Comparison of ENCODE assay signal across 8 cellular contexts in the genomic region with DNA sequence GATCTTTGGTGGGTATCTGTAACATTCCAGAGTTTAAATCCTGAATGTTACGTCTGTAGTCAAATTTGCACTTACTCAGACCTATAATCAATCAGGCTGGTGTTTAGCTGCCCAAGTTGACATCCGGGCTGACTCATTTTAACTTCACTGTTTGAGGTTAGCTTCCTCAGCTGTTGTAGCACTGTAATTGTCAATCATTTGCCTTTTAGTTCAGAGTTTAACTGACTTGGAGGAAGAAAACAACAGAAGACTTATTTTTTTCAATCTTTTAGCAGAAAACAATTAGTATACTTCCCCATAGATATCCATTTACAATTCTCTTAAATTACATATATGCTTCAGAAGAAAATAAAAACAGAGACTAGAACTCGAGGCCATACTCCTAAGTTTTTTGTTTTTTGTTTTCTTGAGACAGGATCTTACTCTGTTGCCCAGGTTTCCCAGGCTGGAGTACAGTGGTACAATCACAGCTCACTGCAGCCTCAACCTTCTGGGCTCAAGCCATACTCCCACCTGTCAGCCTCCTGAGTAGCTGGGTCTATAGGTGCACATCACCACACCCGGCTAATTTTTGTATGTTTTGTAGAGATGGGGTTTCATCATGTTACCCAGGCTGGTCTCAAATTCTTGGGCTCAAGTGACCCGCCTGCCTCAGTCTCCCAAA. TPM values are rescaled to one million over a fixed set of nuclear protein-coding genes. Genes with fewer than 3 reads are reported as not detected.
DNase-seq lines count a peak whose midpoint lies in the region; ATAC-seq and TF ChIP-seq lines count a peak whose summit lies in the region.

No MANE protein-coding gene starts in this region.

- no peaks in the 10 kb centered on the region for H3K9me3 ChIP-seq in gastrocnemius medialis

- TF ChIP-seq POLR2A in gastrocnemius medialis (IDR thresholded peaks at IDR 0.05): no peak

- DNase-seq in GM10248 (ENCODE audit: extremely low spot score): peak; percentile 52
- DNase-seq in amniotic stem cell (lab: John Stamatoyannopoulos, UW): peak; percentile 13
- peak; percentile 90 for DNase-seq in retinal pigment epithelial cell (ENCODE audit: low read depth)
- DNase-seq in gastrocnemius medialis: no peak
- no peak for DNase-seq in LoVo (ENCODE audit: low spot score)
- no peak for DNase-seq in NCI-H2196 (lab: John Stamatoyannopoulos, UW; ENCODE audit: unreplicated experiment)

- no peak overlapping the region for H3K27ac ChIP-seq in gastrocnemius medialis

- no peak overlapping the region for H3K4me3 ChIP-seq in retinal pigment epithelial cell (ENCODE audit: low read length)
- no peak overlapping the region for H3K4me3 ChIP-seq in gastrocnemius medialis

- POLR2A ChIA-PET in GM10248 (lab: Yijun Ruan, JAX): no interaction called here

- no peak for TF ChIP-seq CTCF in GM10248 (IDR thresholded peaks at IDR 0.05; ENCODE audit: control extremely low read depth, extremely low read depth, low read depth, missing control alignments)
- no peak for TF ChIP-seq CTCF in retinal pigment epithelial cell (conservative IDR thresholded peaks at IDR 0.05; ENCODE audit: low read depth, low read length)
- TF ChIP-seq CTCF in gastrocnemius medialis (IDR thresholded peaks at IDR 0.05 in 4 of 5, conservative IDR thresholded peaks at IDR 0.05 in 1 of 5): no peak

- CTCF ChIA-PET in GM10248 (lab: Yijun Ruan, JAX): interaction anchor here (1.5 kb wide), 1 partner anchor 36 kb away, joined by 3 read pairs; no protein-coding TSS in a partner anchor

- in situ Hi-C loops in gastrocnemius medialis (cut with MboI; ENCODE audit: low sequenced_read_pairs in 4 of 4): no loop called here

- no peaks in the 10 kb centered on the region for H3K4me1 ChIP-seq in gastrocnemius medialis

- peak; percentile 90 for ATAC-seq in GM19468 (IDR thresholded peaks at IDR 0.05; ENCODE audit: extremely low read depth, unreplicated experiment)
- peak; percentile 100 for ATAC-seq in HG03460 (IDR thresholded peaks at IDR 0.05; ENCODE audit: unreplicated experiment)
- no peak for ATAC-seq in gastrocnemius medialis

- H3K27me3 ChIP-seq in gastrocnemius medialis: no peaks in the 10 kb centered on the region

- intact Hi-C loops in gastrocnemius medialis (cut with DNase I; ENCODE audit: low total_unique reads): no loop called here

- no peaks in the 10 kb centered on the region for H3K36me3 ChIP-seq in gastrocnemius medialis

RNA-seq across cellular contexts. Expression of gene LRRC17, which starts 38.5 kb away (rescaled TPM):
- total RNA-seq in gastrocnemius medialis: 1 to 10 TPM in 2 of 4 donors, under 1 TPM in 1, not detected in 1; 0.62 to 2.5 (median 1.6) TPM

Comparison
In these comparisons a context has a peak if more than half of its experiments do, and no peak if none do; other contexts are left out.
1. DNase-seq: peak in GM10248 (single experiment), amniotic stem cell (single experiment) and retinal pigment epithelial cell (single experiment); none in gastrocnemius medialis (0 of 2), LoVo (single experiment) and NCI-H2196 (single experiment).
2. ATAC-seq: peak in GM19468 (single experiment) and HG03460 (single experiment); none in gastrocnemius medialis (0 of 2).